ENCODE assay signal across 17 cellular contexts in genomic region chr15:72614810-72615532, GRCh38. TPM values are rescaled to one million over a fixed set of nuclear protein-coding genes. Genes with fewer than 3 reads are reported as not detected.
DNase-seq lines count a peak whose midpoint lies in the region; ATAC-seq and TF ChIP-seq lines count a peak whose summit lies in the region.
"Had no signal": no experiment of that assay in that cellular context is flagged by ENCODE, and none has a peak within 500 bp of the region (broad histone marks: within the 10 kb centered on the region; RNA-seq: fewer than 3 reads in every experiment).

No MANE protein-coding gene starts in this region.

- H3K4me1 ChIP-seq in GM23338 (ENCODE audit: insufficient read depth) (peaks cover 15% of the 10 kb centered on the region), iPS-18a (ENCODE audit: control insufficient read depth, low read depth, low read length) (peaks cover 16% of the 10 kb centered on the region), SK-N-SH (ENCODE audit: control insufficient read depth in 1 of 2, insufficient read depth in 2 of 2, low read depth in 1 of 2, low read length in 1 of 2) (no peaks in the 10 kb centered on the region)

- H3K27me3 ChIP-seq in GM23338 (ENCODE audit: insufficient read depth) (no peaks in the 10 kb centered on the region), iPS-18a (ENCODE audit: control insufficient read depth, insufficient read depth, low read length) (no peaks in the 10 kb centered on the region), SK-N-SH (ENCODE audit: insufficient read depth) (no peaks in the 10 kb centered on the region)

- H3K36me3 Mint-ChIP-seq in GM23338 (ENCODE audit: low read depth), result no peaks in the 10 kb centered on the region

- H2AFZ ChIP-seq in GM23338 (no peak overlapping the region; the same call in 1 of the 2 replicates), SK-N-SH (ENCODE audit: low read depth) (no peak overlapping the region)

- H3K9me2 ChIP-seq in GM23338 (ENCODE audit: insufficient read depth) (no peaks in the 10 kb centered on the region), SK-N-SH (no peaks in the 10 kb centered on the region)

- peaks cover 21% of the 10 kb centered on the region for H3K4me1 Mint-ChIP-seq in GM23338
- H3K4me1 Mint-ChIP-seq: B cell had no signal

- peak overlapping the region; percentile 31; the same call in 1 of the 2 replicates for H3K4me3 ChIP-seq in GM23338
- H3K4me3 ChIP-seq in iPS-18a (ENCODE audit: low read length), result peak overlapping the region; percentile 11
- H3K4me3 ChIP-seq in SK-N-SH (ENCODE audit: low read depth in 2 of 2, low read length in 1 of 2), result no peak overlapping the region

- CTCF ChIA-PET in SK-N-SH (lab: Yijun Ruan, JAX), result no interaction called here

- TF ChIP-seq CTCF in GM23338 (conservative IDR thresholded peaks at IDR 0.05; ENCODE audit: low read depth in 2 of 2) (no peak), SK-N-SH (IDR thresholded peaks at IDR 0.05) (no peak)

- H3K9ac ChIP-seq in iPS-18a (ENCODE audit: low read length), result no peak overlapping the region
- H3K9ac ChIP-seq in SK-N-SH, result no peak overlapping the region

- no peak for TF ChIP-seq RAD21 in SK-N-SH (IDR thresholded peaks at IDR 0.05; ENCODE audit: low read length)

- H3K79me2 ChIP-seq in GM23338 (replicated peaks; ENCODE audit: insufficient read depth) (no peaks in the 10 kb centered on the region), SK-N-SH (ENCODE audit: insufficient read depth) (no peaks in the 10 kb centered on the region)

- ATAC-seq in GM23338 (peak; percentile 53), GM18909 (IDR thresholded peaks at IDR 0.05; ENCODE audit: poor library complexity, unreplicated experiment) (no peak)

- H3K27ac ChIP-seq in GM23338 (ENCODE audit: low read depth) (0 out of 2 replicates have a peak overlapping the region, but pooled peaks have one; percentile 39), iPS-18a (ENCODE audit: low read length) (no peak overlapping the region), SK-N-SH (ENCODE audit: low read depth in 2 of 2, low read length in 1 of 2) (no peak overlapping the region)

- POLR2A ChIA-PET in SK-N-SH (lab: Yijun Ruan, JAX), result no interaction called here

- no peak overlapping the region for H3K4me3 Mint-ChIP-seq in GM23338
- H3K4me3 Mint-ChIP-seq: B cell; CD4-positive, alpha-beta T cell; T-helper 17 cell had no signal

- no peak overlapping the region; the same call in none of the 2 replicates for H3K27ac Mint-ChIP-seq in GM23338
- H3K27ac Mint-ChIP-seq: B cell; CD4-positive, alpha-beta T cell; T-helper 17 cell had no signal

- no peaks in the 10 kb centered on the region for H3K9me3 Mint-ChIP-seq in GM23338
- H3K9me3 Mint-ChIP-seq: CD4-positive, alpha-beta T cell had no signal

- H4K20me1 ChIP-seq in GM23338 (replicated peaks; ENCODE audit: insufficient read depth) (no peaks in the 10 kb centered on the region), SK-N-SH (ENCODE audit: insufficient read depth) (no peaks in the 10 kb centered on the region)

- 71% methylated on average over 3 of the region's 3 CpGs for WGBS in SK-N-SH (ENCODE audit: low lambda C conversion rate)

- H3K36me3 ChIP-seq in GM23338 (ENCODE audit: insufficient read depth), result no peaks in the 10 kb centered on the region
- no peaks in the 10 kb centered on the region for H3K36me3 ChIP-seq in iPS-18a (ENCODE audit: control insufficient read depth, low read depth, low read length)
- no peaks in the 10 kb centered on the region for H3K36me3 ChIP-seq in SK-N-SH (replicated peaks in 1 of 2; ENCODE audit: control insufficient read depth in 1 of 2, insufficient read depth in 2 of 2, low read length in 1 of 2)

- H3K9me3 ChIP-seq in iPS-18a (ENCODE audit: control insufficient read depth, low read depth, low read length) (no peaks in the 10 kb centered on the region), SK-N-SH (no peaks in the 10 kb centered on the region)

- peak overlapping the region; percentile 69 for H3K4me2 ChIP-seq in GM23338
- no peak overlapping the region for H3K4me2 ChIP-seq in SK-N-SH

- no peak for TF ChIP-seq EP300 in SK-N-SH (IDR thresholded peaks at IDR 0.05; ENCODE audit: borderline replicate concordance in 1 of 2, low read depth in 1 of 2, low read length in 1 of 2)

- no peaks in the 10 kb centered on the region for H3F3A ChIP-seq in GM23338 (replicated peaks; ENCODE audit: low read depth)
- H3F3A ChIP-seq in SK-N-SH (replicated peaks; ENCODE audit: insufficient read depth), result no peaks in the 10 kb centered on the region

- DNase-seq in DMS79 (lab: John Stamatoyannopoulos, UW), result peak; percentile 78
- DNase-seq in GM23338 (ENCODE audit: low spot score), result no peak
- DNase-seq in NCI-H2029 treated with DMSO at 0.1 percent for 48 hours (lab: John Stamatoyannopoulos, UW), result peak; percentile 43
- no peak for DNase-seq in NCI-H82 (lab: John Stamatoyannopoulos, UW)
- DNase-seq in SK-N-SH, result no peak
- DNase-seq: Calu3, HCEC 1CT, IMR-90, NCI-H2081 treated with DMSO at 0.1 percent for 48 hours, NCI-H446 treated with DMSO at 0.1 percent for 48 hours, SHP77 treated with DMSO at 0.1 percent for 48 hours, T-helper 17 cell had no signal

- H3K27me3 Mint-ChIP-seq in GM23338 (ENCODE audit: insufficient read depth, low read depth, poor library complexity), result peaks cover 3% of the 10 kb centered on the region
- H3K27me3 Mint-ChIP-seq: B cell; CD4-positive, alpha-beta T cell; T-helper 17 cell had no signal

TF ChIP-seq in GM23338, 12 proteins besides CTCF, POLR2A, EP300 and RAD21 (continues in another document):
- no peak for TF ChIP-seq CREB1 (CRISPR knock-in tag; IDR thresholded peaks at IDR 0.05; ENCODE audit: low read depth)

TF ChIP-seq in SK-N-SH, 30 proteins besides CTCF, POLR2A, EP300 and RAD21:
- no peak for TF ChIP-seq REST (IDR thresholded peaks at IDR 0.05; ENCODE audit: low read depth, low read length)
- TF ChIP-seq FOSL2 (IDR thresholded peaks at IDR 0.05; ENCODE audit: borderline replicate concordance, low read depth), result no peak
- TF ChIP-seq PBX3 (IDR thresholded peaks at IDR 0.05), result no peak
- no peak for TF ChIP-seq NFIC (IDR thresholded peaks at IDR 0.05; ENCODE audit: borderline replicate concordance)
- TF ChIP-seq RCOR1 (IDR thresholded peaks at IDR 0.05; ENCODE audit: low read length), result no peak
- no peak for TF ChIP-seq JUND (IDR thresholded peaks at IDR 0.05)
- no peak for TF ChIP-seq FOXM1 (IDR thresholded peaks at IDR 0.05; ENCODE audit: low read depth)
- no peak for TF ChIP-seq FOXJ3 (CRISPR knock-in tag; IDR thresholded peaks at IDR 0.05)
- no peak for TF ChIP-seq SMC3 (IDR thresholded peaks at IDR 0.05; ENCODE audit: low read depth, low read length)
TF ChIP-seq in SK-N-SH: peak in this region for 0.

RNA-seq across cellular contexts. Expression of gene GOLGA6B, which starts 39.5 kb away (rescaled TPM):
- total RNA-seq in GM23338 (2014; rRNA removed; shearing (Covaris generic)), result not detected in 2 replicates
- polyA plus RNA-seq in GM23338 (2016; fragmentation: Nextera tagmentation; extraction: Ambion mirVana), result 0.65 TPM in 1 of 2 replicates, not detected in the other
- 0.03 TPM in 1 of 2 replicates, not detected in the other for polyA plus RNA-seq in SK-N-SH (2012; rRNA removed)
- 0.03 TPM in 1 of 2 replicates, not detected in the other for polyA plus RNA-seq in SK-N-SH (2012; cell fraction: cytosol; rRNA removed)
- 0.06 and 0.08 TPM in 2 replicates for polyA plus RNA-seq in SK-N-SH (2012; cell fraction: nucleus; rRNA removed)
- total RNA-seq: B cell, Calu3, Daoy, IMR-90 had no signal
- polyA plus RNA-seq: IMR-90 had no signal

Comparison
In these comparisons a context has a peak if more than half of its experiments do, and no peak if none do; other contexts are left out.
1. DNase-seq: peak in DMS79 (single experiment) and NCI-H2029 treated with DMSO at 0.1 percent for 48 hours (single experiment); none in GM23338 (single experiment), NCI-H82 (single experiment) and SK-N-SH (single experiment).
2. H3K4me3 ChIP-seq: peak in GM23338 (single experiment) and iPS-18a (single experiment); none in SK-N-SH (0 of 2).